Comparison of ENCODE assay signal across 8 cellular contexts in the genomic region with DNA sequence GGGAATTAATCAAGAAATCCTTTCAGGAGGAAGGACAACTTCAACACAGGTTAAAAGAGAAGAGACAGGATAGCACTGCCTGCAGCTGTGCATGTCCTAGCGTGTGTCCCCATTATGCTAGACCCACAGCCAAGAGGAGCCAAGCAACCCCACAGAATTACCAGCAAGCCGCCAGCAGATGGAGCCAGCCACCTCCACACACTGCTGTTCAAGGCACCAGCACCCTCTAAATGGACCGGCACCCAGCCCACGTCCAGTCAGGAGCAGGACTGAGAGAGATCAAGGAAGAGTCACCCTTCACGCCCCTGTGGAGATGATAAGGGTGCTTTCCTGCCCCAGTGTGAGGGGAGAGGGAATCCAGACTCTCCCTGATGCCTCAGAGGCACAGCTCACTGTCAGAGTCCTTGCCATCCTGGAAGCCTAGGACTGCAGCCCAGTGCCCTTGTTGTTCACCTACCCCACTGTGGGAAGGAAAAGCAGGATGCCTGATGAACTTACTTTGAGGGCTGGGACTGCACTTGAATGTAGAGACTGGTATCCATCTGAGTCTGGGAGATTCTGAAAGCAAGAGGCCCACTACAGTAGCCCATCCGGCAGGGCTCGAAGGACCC. TPM values are rescaled to one million over a fixed set of nuclear protein-coding genes. Genes with fewer than 3 reads are reported as not detected.
DNase-seq lines count a peak whose midpoint lies in the region; TF ChIP-seq lines count a peak whose summit lies in the region.

No MANE protein-coding gene starts in this region.

- H3K9me3 ChIP-seq in WERI-Rb-1 (ENCODE audit: severe bottlenecking): no peaks in the 10 kb centered on the region
- H3K9me3 ChIP-seq in CD8-positive, alpha-beta memory T cell (ENCODE audit: low read length): no peaks in the 10 kb centered on the region

- H3K4me1 Mint-ChIP-seq in CD8-positive, alpha-beta memory T cell: no peaks in the 10 kb centered on the region

- peaks cover 0 to 2% (median 0%) of the 10 kb centered on the region in 5 donors for H3K9me3 Mint-ChIP-seq in CD8-positive, alpha-beta memory T cell

- H3K4me3 ChIP-seq in LNCaP clone FGC (ENCODE audit: low read depth, low read length): no peak overlapping the region
- no peak overlapping the region for H3K4me3 ChIP-seq in WERI-Rb-1 (ENCODE audit: low read depth, low read length)
- peak overlapping the region in 4 of 59 donors; percentile 1 to 27 (median 10) for H3K4me3 ChIP-seq in dorsolateral prefrontal cortex
- no peak overlapping the region for H3K4me3 ChIP-seq in CD8-positive, alpha-beta memory T cell (ENCODE audit: low read length)

- TF ChIP-seq CTCF in GM12873 (IDR thresholded peaks at IDR 0.05; ENCODE audit: insufficient read depth, low read depth, low read length, missing control alignments): peak; percentile 94
- TF ChIP-seq CTCF in LNCaP clone FGC (IDR thresholded peaks at IDR 0.05; ENCODE audit: control insufficient read depth, extremely low read depth, insufficient read depth): peak; percentile 87
- peak; percentile 92 for TF ChIP-seq CTCF in WERI-Rb-1 (IDR thresholded peaks at IDR 0.05; ENCODE audit: low read depth, low read length)
- peak; percentile 47 to 79 (median 71) for TF ChIP-seq CTCF in dorsolateral prefrontal cortex (IDR thresholded peaks at IDR 0.05 in 54 of 56, conservative IDR thresholded peaks at IDR 0.05 in 2 of 56; ENCODE audit: low read depth in 1 of 56, partially characterized antibody in 56 of 56)

- peaks cover 18 to 56% of the 10 kb centered on the region in 2 donors for H3K27me3 Mint-ChIP-seq in CD8-positive, alpha-beta memory T cell

- intact Hi-C loops in dorsolateral prefrontal cortex (cut with DNase I): no loop called here

- H3K36me3 Mint-ChIP-seq in CD8-positive, alpha-beta memory T cell: no peaks in the 10 kb centered on the region

- POLR2A ChIA-PET in CD8-positive, alpha-beta memory T cell (lab: Charles Lee): no interaction called here

- H3K27me3 ChIP-seq in WERI-Rb-1 (ENCODE audit: insufficient read depth, low read depth, severe bottlenecking) (no peaks in the 10 kb centered on the region), dorsolateral prefrontal cortex (no peaks in the 10 kb centered on the region)
- H3K27me3 ChIP-seq in CD8-positive, alpha-beta memory T cell (ENCODE audit: insufficient read depth, low read length, poor library complexity, severe bottlenecking): no peaks in the 10 kb centered on the region

- H3K27ac ChIP-seq in WERI-Rb-1: no peak overlapping the region
- H3K27ac ChIP-seq in dorsolateral prefrontal cortex: peak overlapping the region in 11 of 59 donors; percentile 4 to 85 (median 42)
- H3K27ac ChIP-seq in CD8-positive, alpha-beta memory T cell (ENCODE audit: low read depth, low read length): no peak overlapping the region

- no peak overlapping the region for H3K4me3 Mint-ChIP-seq in CD8-positive, alpha-beta memory T cell

- DNase-seq in AG08395 (ENCODE audit: low spot score) (peak; percentile 75), LNCaP clone FGC (ENCODE audit: low read depth) (peak; percentile 25), WERI-Rb-1 (peak; percentile 73), dorsolateral prefrontal cortex (peak; percentile 57 to 83 (median 78)), lung microvascular endothelial cell (ENCODE audit: low read depth in 2 of 2) (peak; percentile 60 to 74)
- DNase-seq in stimulated activated CD8-positive, alpha-beta memory T cell treated with anti-CD3 and anti-CD28 coated beads, Interleukin-7, amount 100 ng/mL, for 24 hours (ENCODE audit: low read depth): peak; percentile 4
- no peak for DNase-seq in CD8-positive, alpha-beta memory T cell

- H3K4me1 ChIP-seq in CD8-positive, alpha-beta memory T cell (ENCODE audit: insufficient read depth, low read length): no peaks in the 10 kb centered on the region

- CTCF ChIA-PET in CD8-positive, alpha-beta memory T cell (lab: Charles Lee): interaction anchor here (0.9 to 1.7 kb wide), 5 partner anchors 11 to 356 kb away, joined by 3 to 5 read pairs (median 3); partner anchors contain the start of gene PPM1J

- no peak overlapping the region for H3K27ac Mint-ChIP-seq in CD8-positive, alpha-beta memory T cell

- no peaks in the 10 kb centered on the region for H3K36me3 ChIP-seq in WERI-Rb-1
- H3K36me3 ChIP-seq in CD8-positive, alpha-beta memory T cell (ENCODE audit: insufficient read depth, low read length): no peaks in the 10 kb centered on the region

RNA-seq across cellular contexts. Expression of gene CTTNBP2NL, which starts 37.1 kb away (rescaled TPM):
- total RNA-seq in dorsolateral prefrontal cortex: 10 to 100 TPM; 24.0 to 48.1 (median 32.7) TPM
- 12.6 and 16.9 TPM in 2 replicates for total RNA-seq in lung microvascular endothelial cell
- 1 to 10 TPM; 2.3 to 2.5 TPM for total RNA-seq in CD8-positive, alpha-beta memory T cell
- polyA plus RNA-seq in CD8-positive, alpha-beta memory T cell: 0.07 TPM

Comparison
In these comparisons a context has a peak if more than half of its experiments do, and no peak if none do; other contexts are left out.
1. DNase-seq: peak in AG08395 (single experiment), LNCaP clone FGC (single experiment), WERI-Rb-1 (single experiment), dorsolateral prefrontal cortex (10 of 10), lung microvascular endothelial cell (2 of 2) and stimulated activated CD8-positive, alpha-beta memory T cell treated with anti-CD3 and anti-CD28 coated beads, Interleukin-7, amount 100 ng/mL, for 24 hours (single experiment); none in CD8-positive, alpha-beta memory T cell (0 of 5).
2. Peak in every context shown above with its lines, with median percentiles within 50 percentile points of each other: CTCF ChIP-seq.